37 cellular contexts compared by ENCODE assay signal in the genomic region with DNA sequence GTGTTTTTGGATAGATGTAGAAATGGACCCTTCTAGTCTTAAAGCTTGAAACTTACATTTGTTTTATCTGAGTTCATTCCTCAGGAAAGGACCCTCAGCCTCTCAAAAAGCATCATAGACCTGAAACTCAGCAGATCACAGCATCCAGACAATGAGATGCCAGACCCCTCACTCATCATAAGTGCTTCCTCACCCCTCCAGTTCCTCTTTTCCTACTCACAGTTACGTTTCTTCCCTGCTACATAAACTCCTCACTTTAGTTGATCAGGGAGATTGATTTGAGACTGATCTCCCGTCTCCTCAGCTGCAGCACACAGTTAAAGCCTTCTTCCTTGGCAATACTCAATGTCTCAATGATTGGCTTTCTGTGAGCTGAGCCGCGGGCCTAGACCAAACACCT.
"Had no signal": no experiment of that assay in that cellular context is flagged by ENCODE, and none has a peak within 500 bp of the region (broad histone marks: within the 10 kb centered on the region; RNA-seq: fewer than 3 reads in every experiment).

No MANE protein-coding gene starts in this region.

- H3K27me3 ChIP-seq: MG63 had no signal

- H3K4me2 ChIP-seq: KMS-11 had no signal

- H3K36me3 ChIP-seq: MG63 had no signal

- H3K4me3 ChIP-seq: MG63 had no signal

- H3K9me3 ChIP-seq: MG63 had no signal

- H3K27ac ChIP-seq: KMS-11 had no signal

- DNase-seq: Karpas-422, Kasumi-1, MG63, MM.1S, MV-4-11, NCI-H1048, NCI-H1092, NCI-H1092 treated with DMSO at 0.1 percent for 48 hours, NCI-H1105, NCI-H1105 treated with DMSO at 0.1 percent for 48 hours, NCI-H1417, NCI-H1417 treated with DMSO at 0.1 percent for 48 hours, NCI-H1436, NCI-H1436 treated with DMSO at 0.1 percent for 48 hours, NCI-H146, NCI-H1694, NCI-H1694 treated with DMSO at 0.1 percent for 48 hours, NCI-H187, NCI-H187 treated with DMSO at 0.1 percent for 48 hours, NCI-H1930, NCI-H2029, NCI-H2029 treated with DMSO at 0.1 percent for 48 hours, NCI-H2081, NCI-H2081 treated with DMSO at 0.1 percent for 48 hours, NCI-H2107, NCI-H2171, NCI-H2171 treated with DMSO at 0.1 percent for 48 hours, NCI-H2227 treated with DMSO at 0.1 percent for 48 hours, NCI-H226, NCI-H345, NCI-H446, NCI-H446 treated with DMSO at 0.1 percent for 48 hours, NCI-H510A, NCI-H510A treated with DMSO at 0.1 percent for 48 hours, NCI-H524, NCI-H524 treated with DMSO at 0.1 percent for 48 hours had no signal

- H3K9ac ChIP-seq: KMS-11 had no signal
